8 cellular contexts compared by ENCODE assay signal in the genomic region with DNA sequence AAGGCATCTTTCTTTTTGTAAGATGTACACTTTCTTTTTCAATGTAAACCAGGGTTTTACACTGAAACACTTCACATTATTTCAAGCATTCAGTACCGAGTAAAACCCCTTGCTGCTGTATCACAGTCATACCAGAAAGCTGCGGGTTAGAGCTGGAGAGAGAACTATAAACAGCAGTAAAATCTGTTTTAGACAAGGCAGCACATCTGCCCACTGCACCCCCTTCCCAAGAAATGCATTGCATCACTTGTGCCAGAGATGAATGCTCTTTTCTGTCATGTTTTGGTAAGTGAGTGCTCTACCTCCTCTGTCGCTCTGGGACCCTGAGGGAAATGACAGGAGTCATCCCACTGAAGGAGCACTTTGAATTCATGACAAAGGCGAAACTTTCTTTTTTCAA.
DNase-seq lines count a peak whose midpoint lies in the region; ATAC-seq and TF ChIP-seq lines count a peak whose summit lies in the region.

No MANE protein-coding gene starts in this region.

- no peaks in the 10 kb centered on the region for H3K27me3 ChIP-seq in ovary
- no peaks in the 10 kb centered on the region for H3K27me3 ChIP-seq in SJCRH30

- intact Hi-C loops in ovary (cut with DNase I) = no loop called here

- H3K36me3 ChIP-seq in ovary (no peaks in the 10 kb centered on the region), SJCRH30 (no peaks in the 10 kb centered on the region)

- H3K4me3 ChIP-seq in ovary (no peak overlapping the region), SJCRH30 (no peak overlapping the region)

- H3K9me3 ChIP-seq in ovary (no peaks in the 10 kb centered on the region), SJCRH30 (replicated peaks) (no peaks in the 10 kb centered on the region)

- H3K4me1 ChIP-seq in ovary (ENCODE audit: insufficient read depth) (peaks cover 5% of the 10 kb centered on the region), SJCRH30 (no peaks in the 10 kb centered on the region)

- peak; percentile 47 for DNase-seq in activated CD8-positive, alpha-beta T cell treated with anti-CD3 and anti-CD28 coated beads, Interleukin-2, amount 10 ng/mL, durations not matched to agents 7 days and 5 days
- DNase-seq in stimulated activated CD4-positive, alpha-beta T cell treated with anti-CD3 and anti-CD28 coated beads, Interleukin-1b, Interleukin-23, amount 100 ng/mL, for 24 hours (ENCODE audit: low read depth in 4 of 4, low spot score in 1 of 4) = peak in 3 of 4 experiments; percentile 15 to 60 (median 34)
- DNase-seq in ovary (no peak), nucleus accumbens (lab: John Stamatoyannopoulos, UW) (no peak), SJCRH30 (no peak), ureter (ENCODE audit: low spot score) (no peak)

- H3K27ac ChIP-seq in ovary (no peak overlapping the region), SJCRH30 (no peak overlapping the region)

- no peak for TF ChIP-seq POLR2A in ovary (IDR thresholded peaks at IDR 0.05)

- WGBS in ovary, 3 donors = 46 to 61% (median 50%) methylated on average over 4 of the region's 4 CpGs

- no peak overlapping the region for H3K4me3 Mint-ChIP-seq in activated CD8-positive, alpha-beta T cell treated with anti-CD3 and anti-CD28 coated beads, Interleukin-2, amount 10 ng/mL, durations not matched to agents 7 days and 5 days

- peak overlapping the region; percentile 58 for H3K27ac Mint-ChIP-seq in activated CD8-positive, alpha-beta T cell treated with anti-CD3 and anti-CD28 coated beads, Interleukin-2, amount 10 ng/mL, durations not matched to agents 7 days and 5 days

- CTCF ChIA-PET in activated CD8-positive, alpha-beta T cell treated with anti-CD3 and anti-CD28 coated beads, Interleukin-2, amount 10 ng/mL, durations not matched to agents 7 days and 5 days (lab: Charles Lee) = interaction anchor here (0.7 to 6.2 kb wide), 7 partner anchors 9 to 180 kb away, joined by 3 to 92 read pairs (median 3); a partner anchor contains a TSS

- TF ChIP-seq EP300 in ovary (IDR thresholded peaks at IDR 0.05) = no peak

- no peaks in the 10 kb centered on the region for H3K9me3 Mint-ChIP-seq in activated CD8-positive, alpha-beta T cell treated with anti-CD3 and anti-CD28 coated beads, Interleukin-2, amount 10 ng/mL, durations not matched to agents 7 days and 5 days (ENCODE audit: insufficient read depth)

- H3K4me1 Mint-ChIP-seq in activated CD8-positive, alpha-beta T cell treated with anti-CD3 and anti-CD28 coated beads, Interleukin-2, amount 10 ng/mL, durations not matched to agents 7 days and 5 days (ENCODE audit: low read depth) = peaks cover 27% of the 10 kb centered on the region

- ATAC-seq in GM18873 (IDR thresholded peaks at IDR 0.05; ENCODE audit: low FRiP score, unreplicated experiment) (peak; percentile 91), HG02678 (IDR thresholded peaks at IDR 0.05; ENCODE audit: unreplicated experiment) (peak; percentile 52)
- ATAC-seq in activated CD8-positive, alpha-beta T cell treated with anti-CD3 and anti-CD28 coated beads, Interleukin-2, amount 10 ng/mL, durations not matched to agents 7 days and 5 days = peak; percentile 77

- H3K36me3 Mint-ChIP-seq in activated CD8-positive, alpha-beta T cell treated with anti-CD3 and anti-CD28 coated beads, Interleukin-2, amount 10 ng/mL, durations not matched to agents 7 days and 5 days (ENCODE audit: low read depth) = peaks cover 18% of the 10 kb centered on the region

- POLR2A ChIA-PET in activated CD8-positive, alpha-beta T cell treated with anti-CD3 and anti-CD28 coated beads, Interleukin-2, amount 10 ng/mL, durations not matched to agents 7 days and 5 days (lab: Charles Lee) = interaction anchor here (1.7 to 1.8 kb wide), 2 partner anchors 102 to 106 kb away, joined by 5 to 7 read pairs; no protein-coding TSS in a partner anchor

- TF ChIP-seq CTCF in ovary (IDR thresholded peaks at IDR 0.05) = no peak

- no peaks in the 10 kb centered on the region for H3K27me3 Mint-ChIP-seq in activated CD8-positive, alpha-beta T cell treated with anti-CD3 and anti-CD28 coated beads, Interleukin-2, amount 10 ng/mL, durations not matched to agents 7 days and 5 days (ENCODE audit: low read depth)

Comparison
In these comparisons a context has a peak if more than half of its experiments do, and no peak if none do; other contexts are left out.
1. DNase-seq: peak in activated CD8-positive, alpha-beta T cell treated with anti-CD3 and anti-CD28 coated beads, Interleukin-2, amount 10 ng/mL, durations not matched to agents 7 days and 5 days (single experiment) and stimulated activated CD4-positive, alpha-beta T cell treated with anti-CD3 and anti-CD28 coated beads, Interleukin-1b, Interleukin-23, amount 100 ng/mL, for 24 hours (3 of 4); none in ovary (0 of 5), nucleus accumbens (0 of 56), SJCRH30 (0 of 2) and ureter (single experiment).
2. Peak in every context shown above with its lines, with median percentiles within 50 percentile points of each other: ATAC-seq.